ENCODE assay signal across 15 cellular contexts in the genomic region with DNA sequence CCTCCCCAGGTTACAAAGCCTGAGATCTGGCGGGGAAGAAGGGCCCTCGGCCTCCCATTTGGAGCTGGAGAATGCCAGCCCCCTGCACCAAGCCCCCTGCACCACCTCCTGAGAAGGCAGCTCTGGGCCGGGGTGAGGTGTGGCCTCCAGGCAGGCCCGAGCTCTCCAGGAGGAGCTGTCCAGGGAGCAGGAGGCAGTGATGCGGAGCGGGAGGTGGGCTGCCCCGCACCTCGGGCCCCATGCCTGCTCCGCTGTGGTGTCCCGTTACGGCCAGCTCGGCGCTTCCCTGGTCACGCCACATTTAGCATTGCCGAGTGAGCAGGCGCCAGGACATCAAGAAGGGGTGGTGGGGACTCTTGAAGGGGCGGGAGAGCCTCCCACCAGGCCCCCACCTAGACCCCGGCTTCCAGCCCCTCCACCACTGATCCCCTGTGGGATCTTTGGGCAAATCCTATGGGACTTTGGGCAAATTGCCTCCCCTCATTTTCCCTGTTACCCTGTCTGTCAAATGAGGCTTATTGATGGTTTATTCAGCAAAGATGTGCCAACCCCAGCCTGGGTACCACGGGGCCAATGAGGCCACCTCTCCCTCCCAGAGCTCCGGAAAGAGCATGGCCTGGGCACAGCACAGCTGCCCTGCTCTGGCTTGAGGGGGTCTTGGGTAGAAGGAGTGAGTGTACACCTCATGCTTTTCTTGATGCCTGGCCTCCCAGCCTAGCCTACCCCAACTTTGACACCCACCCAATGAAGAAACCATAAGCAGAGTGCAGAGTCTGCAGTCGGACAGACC. TPM values are rescaled to one million over a fixed set of nuclear protein-coding genes. Genes with fewer than 3 reads are reported as not detected.
DNase-seq lines count a peak whose midpoint lies in the region; ATAC-seq and TF ChIP-seq lines count a peak whose summit lies in the region.
"Had no signal": no experiment of that assay in that cellular context is flagged by ENCODE, and none has a peak within 500 bp of the region (broad histone marks: within the 10 kb centered on the region; RNA-seq: fewer than 3 reads in every experiment).

No MANE protein-coding gene starts in this region.

- H3K27ac ChIP-seq in WERI-Rb-1, result no peak overlapping the region
- H3K27ac ChIP-seq: 22Rv1 had no signal

- ATAC-seq in WTC11, result peak; percentile 78
- ATAC-seq in GM19324 (IDR thresholded peaks at IDR 0.05; ENCODE audit: low FRiP score, unreplicated experiment), result no peak
- no peak for ATAC-seq in HG02970 (IDR thresholded peaks at IDR 0.05; ENCODE audit: low FRiP score, unreplicated experiment)
- ATAC-seq: K562 had no signal

- no peaks in the 10 kb centered on the region for H3K27me3 ChIP-seq in WERI-Rb-1 (ENCODE audit: insufficient read depth, low read depth, severe bottlenecking)

- no peak overlapping the region for H3K4me3 ChIP-seq in WERI-Rb-1 (ENCODE audit: low read depth, low read length)
- H3K4me3 ChIP-seq: K562 had no signal

- H3K9me3 ChIP-seq in WERI-Rb-1 (ENCODE audit: severe bottlenecking), result no peaks in the 10 kb centered on the region

- no peak overlapping the region for H3K27ac Mint-ChIP-seq in WTC11

- CTCF ChIA-PET in WTC11 (lab: Charles Lee), result interaction anchor here (0.6 to 1.9 kb wide), 8 partner anchors 14 to 764 kb away, joined by 3 to 9 read pairs (median 4); no protein-coding TSS in a partner anchor

- H3K4me1 Mint-ChIP-seq in WTC11, result peaks cover 3% of the 10 kb centered on the region

- POLR2A ChIA-PET in WTC11 (lab: Charles Lee), result no interaction called here

- TF ChIP-seq CTCF in WTC11 (IDR thresholded peaks at IDR 0.05), result no peak
- TF ChIP-seq CTCF in WERI-Rb-1 (IDR thresholded peaks at IDR 0.05; ENCODE audit: low read depth, low read length), result no peak

- H3K36me3 Mint-ChIP-seq in WTC11, result no peaks in the 10 kb centered on the region

- H3K9me3 Mint-ChIP-seq in WTC11, result peaks cover 4% of the 10 kb centered on the region; the same call in 1 of the 2 replicates

- DNase-seq in NCI-H510A treated with DMSO at 0.1 percent for 48 hours (lab: John Stamatoyannopoulos, UW) (peak; percentile 12), NCI-H510A (lab: John Stamatoyannopoulos, UW) (no peak), WTC11 (ENCODE audit: low spot score) (peak; percentile 43), left kidney (ENCODE audit: low read depth, low spot score) (peak; percentile 97), cortex of kidney (lab: John Stamatoyannopoulos, UW) (no peak), WERI-Rb-1 (no peak)
- DNase-seq: C1 segment of cervical spinal cord, NCI-H146, NCI-H2081 treated with DMSO at 0.1 percent for 48 hours, NCI-H446 treated with DMSO at 0.1 percent for 48 hours, SIG-M5 had no signal

- H3K27me3 Mint-ChIP-seq in WTC11 (ENCODE audit: low read depth), result peaks cover 3% of the 10 kb centered on the region

- H3K36me3 ChIP-seq in WERI-Rb-1, result no peaks in the 10 kb centered on the region

- no peak overlapping the region for H3K4me3 Mint-ChIP-seq in WTC11

TF ChIP-seq in WTC11, 78 proteins besides CTCF, POLR2A, EP300 and RAD21 (continues in another document):
- TF ChIP-seq, protein P1, sequence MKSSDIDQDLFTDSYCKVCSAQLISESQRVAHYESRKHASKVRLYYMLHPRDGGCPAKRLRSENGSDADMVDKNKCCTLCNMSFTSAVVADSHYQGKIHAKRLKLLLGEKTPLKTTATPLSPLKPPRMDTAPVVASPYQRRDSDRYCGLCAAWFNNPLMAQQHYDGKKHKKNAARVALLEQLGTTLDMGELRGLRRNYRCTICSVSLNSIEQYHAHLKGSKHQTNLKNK (CRISPR knock-in tag; IDR thresholded peaks at IDR 0.05), result no peak
- no peak for TF ChIP-seq ZNF232 (CRISPR knock-in tag; IDR thresholded peaks at IDR 0.05)
- TF ChIP-seq ZNF317 (CRISPR knock-in tag; IDR thresholded peaks at IDR 0.05; ENCODE audit: borderline replicate concordance, low read depth), result no peak
- TF ChIP-seq OVOL2 (CRISPR knock-in tag; IDR thresholded peaks at IDR 0.05; ENCODE audit: borderline replicate concordance), result no peak
- no peak for TF ChIP-seq ZNF396 (CRISPR knock-in tag; IDR thresholded peaks at IDR 0.05; ENCODE audit: borderline replicate concordance)
- TF ChIP-seq, protein P2, sequence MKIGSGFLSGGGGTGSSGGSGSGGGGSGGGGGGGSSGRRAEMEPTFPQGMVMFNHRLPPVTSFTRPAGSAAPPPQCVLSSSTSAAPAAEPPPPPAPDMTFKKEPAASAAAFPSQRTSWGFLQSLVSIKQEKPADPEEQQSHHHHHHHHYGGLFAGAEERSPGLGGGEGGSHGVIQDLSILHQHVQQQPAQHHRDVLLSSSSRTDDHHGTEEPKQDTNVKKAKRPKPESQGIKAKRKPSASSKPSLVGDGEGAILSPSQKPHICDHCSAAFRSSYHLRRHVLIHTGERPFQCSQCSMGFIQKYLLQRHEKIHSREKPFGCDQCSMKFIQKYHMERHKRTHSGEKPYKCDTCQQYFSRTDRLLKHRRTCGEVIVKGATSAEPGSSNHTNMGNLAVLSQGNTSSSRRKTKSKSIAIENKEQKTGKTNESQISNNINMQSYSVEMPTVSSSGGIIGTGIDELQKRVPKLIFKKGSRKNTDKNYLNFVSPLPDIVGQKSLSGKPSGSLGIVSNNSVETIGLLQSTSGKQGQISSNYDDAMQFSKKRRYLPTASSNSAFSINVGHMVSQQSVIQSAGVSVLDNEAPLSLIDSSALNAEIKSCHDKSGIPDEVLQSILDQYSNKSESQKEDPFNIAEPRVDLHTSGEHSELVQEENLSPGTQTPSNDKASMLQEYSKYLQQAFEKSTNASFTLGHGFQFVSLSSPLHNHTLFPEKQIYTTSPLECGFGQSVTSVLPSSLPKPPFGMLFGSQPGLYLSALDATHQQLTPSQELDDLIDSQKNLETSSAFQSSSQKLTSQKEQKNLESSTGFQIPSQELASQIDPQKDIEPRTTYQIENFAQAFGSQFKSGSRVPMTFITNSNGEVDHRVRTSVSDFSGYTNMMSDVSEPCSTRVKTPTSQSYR (CRISPR knock-in tag; IDR thresholded peaks at IDR 0.05), result no peak
- TF ChIP-seq, protein P3, sequence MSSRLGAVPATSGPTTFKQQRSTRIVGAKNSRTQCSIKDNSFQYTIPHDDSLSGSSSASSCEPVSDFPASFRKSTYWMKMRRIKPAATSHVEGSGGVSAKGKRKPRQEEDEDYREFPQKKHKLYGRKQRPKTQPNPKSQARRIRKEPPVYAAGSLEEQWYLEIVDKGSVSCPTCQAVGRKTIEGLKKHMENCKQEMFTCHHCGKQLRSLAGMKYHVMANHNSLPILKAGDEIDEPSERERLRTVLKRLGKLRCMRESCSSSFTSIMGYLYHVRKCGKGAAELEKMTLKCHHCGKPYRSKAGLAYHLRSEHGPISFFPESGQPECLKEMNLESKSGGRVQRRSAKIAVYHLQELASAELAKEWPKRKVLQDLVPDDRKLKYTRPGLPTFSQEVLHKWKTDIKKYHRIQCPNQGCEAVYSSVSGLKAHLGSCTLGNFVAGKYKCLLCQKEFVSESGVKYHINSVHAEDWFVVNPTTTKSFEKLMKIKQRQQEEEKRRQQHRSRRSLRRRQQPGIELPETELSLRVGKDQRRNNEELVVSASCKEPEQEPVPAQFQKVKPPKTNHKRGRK (CRISPR knock-in tag; IDR thresholded peaks at IDR 0.05; ENCODE audit: borderline replicate concordance), result no peak
- no peak for TF ChIP-seq CBFB (CRISPR knock-in tag; IDR thresholded peaks at IDR 0.05; ENCODE audit: low read depth)
- TF ChIP-seq FOXK1 (CRISPR knock-in tag; IDR thresholded peaks at IDR 0.05), result no peak
- no peak for TF ChIP-seq NR2C2 (CRISPR knock-in tag; IDR thresholded peaks at IDR 0.05)
- no peak for TF ChIP-seq MYBL2 (CRISPR knock-in tag; IDR thresholded peaks at IDR 0.05)
- TF ChIP-seq, protein P4, sequence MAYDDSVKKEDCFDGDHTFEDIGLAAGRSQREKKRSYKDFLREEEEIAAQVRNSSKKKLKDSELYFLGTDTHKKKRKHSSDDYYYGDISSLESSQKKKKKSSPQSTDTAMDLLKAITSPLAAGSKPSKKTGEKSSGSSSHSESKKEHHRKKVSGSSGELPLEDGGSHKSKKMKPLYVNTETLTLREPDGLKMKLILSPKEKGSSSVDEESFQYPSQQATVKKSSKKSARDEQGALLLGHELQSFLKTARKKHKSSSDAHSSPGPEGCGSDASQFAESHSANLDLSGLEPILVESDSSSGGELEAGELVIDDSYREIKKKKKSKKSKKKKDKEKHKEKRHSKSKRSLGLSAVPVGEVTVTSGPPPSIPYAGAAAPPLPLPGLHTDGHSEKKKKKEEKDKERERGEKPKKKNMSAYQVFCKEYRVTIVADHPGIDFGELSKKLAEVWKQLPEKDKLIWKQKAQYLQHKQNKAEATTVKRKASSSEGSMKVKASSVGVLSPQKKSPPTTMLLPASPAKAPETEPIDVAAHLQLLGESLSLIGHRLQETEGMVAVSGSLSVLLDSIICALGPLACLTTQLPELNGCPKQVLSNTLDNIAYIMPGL (CRISPR knock-in tag; IDR thresholded peaks at IDR 0.05), result no peak
- TF ChIP-seq ZNF263 (CRISPR knock-in tag; IDR thresholded peaks at IDR 0.05; ENCODE audit: low read depth), result no peak
- no peak for TF ChIP-seq NFYB (CRISPR knock-in tag; conservative IDR thresholded peaks at IDR 0.05; ENCODE audit: low read depth)

RNA-seq across cellular contexts. Expression of gene FOXN1, which starts 15.3 kb away (rescaled TPM):
- not detected in 3 replicates for total RNA-seq in WTC11 (2021)
- total RNA-seq: K562 had no signal

RNA-seq across cellular contexts. Expression of gene UNC119, which starts 30.9 kb away (rescaled TPM):
- total RNA-seq in WTC11 (2021), result 53.3 to 59.6 TPM (median 54.6 TPM) in 3 replicates

RNA-seq across cellular contexts. Expression of gene SLC13A2, which starts 48.0 kb away (rescaled TPM):
- not detected in 3 replicates for total RNA-seq in WTC11 (2021)

RNA-seq across cellular contexts. Expression of gene PIGS, which starts 49.8 kb away (rescaled TPM):
- 50.6 to 55.0 TPM (median 54.6 TPM) in 3 replicates for total RNA-seq in WTC11 (2021)

RNA-seq across cellular contexts. Expression of gene ALDOC, which starts 55.2 kb away (rescaled TPM):
- total RNA-seq in WTC11 (2021), result 73.5 to 95.7 TPM (median 94.2 TPM) in 3 replicates

Comparison
In these comparisons a context has a peak if more than half of its experiments do, and no peak if none do; other contexts are left out.
1. DNase-seq: peak in NCI-H510A treated with DMSO at 0.1 percent for 48 hours (single experiment), WTC11 (single experiment) and left kidney (single experiment); none in NCI-H510A (single experiment), cortex of kidney (single experiment) and WERI-Rb-1 (single experiment).